ENCODE assay signal across 1 cellular context in the genomic region with DNA sequence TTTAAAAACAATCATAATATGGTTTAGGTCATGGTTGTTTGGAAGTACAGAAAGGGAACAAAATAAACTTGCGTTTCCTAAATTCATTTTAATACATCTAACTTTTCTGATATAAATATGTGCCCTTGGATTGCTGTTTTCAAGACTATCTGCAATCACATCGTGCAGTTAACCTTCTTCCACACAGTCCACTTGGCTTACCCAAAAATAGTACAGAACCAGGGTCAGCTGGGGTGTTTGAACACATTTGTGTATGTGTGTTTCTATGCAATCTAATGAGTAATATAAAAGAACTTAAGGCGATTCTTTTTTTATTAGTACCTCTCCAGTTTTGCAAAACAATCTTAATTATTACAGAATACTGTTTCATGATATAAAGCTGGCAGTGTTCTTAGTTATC.
TF ChIP-seq lines count a peak whose summit lies in the region.

No MANE protein-coding gene starts in this region.

TF ChIP-seq in GM23338, 12 proteins besides CTCF, POLR2A, EP300 and RAD21 (continued from another document):
- TF ChIP-seq, protein P1, sequence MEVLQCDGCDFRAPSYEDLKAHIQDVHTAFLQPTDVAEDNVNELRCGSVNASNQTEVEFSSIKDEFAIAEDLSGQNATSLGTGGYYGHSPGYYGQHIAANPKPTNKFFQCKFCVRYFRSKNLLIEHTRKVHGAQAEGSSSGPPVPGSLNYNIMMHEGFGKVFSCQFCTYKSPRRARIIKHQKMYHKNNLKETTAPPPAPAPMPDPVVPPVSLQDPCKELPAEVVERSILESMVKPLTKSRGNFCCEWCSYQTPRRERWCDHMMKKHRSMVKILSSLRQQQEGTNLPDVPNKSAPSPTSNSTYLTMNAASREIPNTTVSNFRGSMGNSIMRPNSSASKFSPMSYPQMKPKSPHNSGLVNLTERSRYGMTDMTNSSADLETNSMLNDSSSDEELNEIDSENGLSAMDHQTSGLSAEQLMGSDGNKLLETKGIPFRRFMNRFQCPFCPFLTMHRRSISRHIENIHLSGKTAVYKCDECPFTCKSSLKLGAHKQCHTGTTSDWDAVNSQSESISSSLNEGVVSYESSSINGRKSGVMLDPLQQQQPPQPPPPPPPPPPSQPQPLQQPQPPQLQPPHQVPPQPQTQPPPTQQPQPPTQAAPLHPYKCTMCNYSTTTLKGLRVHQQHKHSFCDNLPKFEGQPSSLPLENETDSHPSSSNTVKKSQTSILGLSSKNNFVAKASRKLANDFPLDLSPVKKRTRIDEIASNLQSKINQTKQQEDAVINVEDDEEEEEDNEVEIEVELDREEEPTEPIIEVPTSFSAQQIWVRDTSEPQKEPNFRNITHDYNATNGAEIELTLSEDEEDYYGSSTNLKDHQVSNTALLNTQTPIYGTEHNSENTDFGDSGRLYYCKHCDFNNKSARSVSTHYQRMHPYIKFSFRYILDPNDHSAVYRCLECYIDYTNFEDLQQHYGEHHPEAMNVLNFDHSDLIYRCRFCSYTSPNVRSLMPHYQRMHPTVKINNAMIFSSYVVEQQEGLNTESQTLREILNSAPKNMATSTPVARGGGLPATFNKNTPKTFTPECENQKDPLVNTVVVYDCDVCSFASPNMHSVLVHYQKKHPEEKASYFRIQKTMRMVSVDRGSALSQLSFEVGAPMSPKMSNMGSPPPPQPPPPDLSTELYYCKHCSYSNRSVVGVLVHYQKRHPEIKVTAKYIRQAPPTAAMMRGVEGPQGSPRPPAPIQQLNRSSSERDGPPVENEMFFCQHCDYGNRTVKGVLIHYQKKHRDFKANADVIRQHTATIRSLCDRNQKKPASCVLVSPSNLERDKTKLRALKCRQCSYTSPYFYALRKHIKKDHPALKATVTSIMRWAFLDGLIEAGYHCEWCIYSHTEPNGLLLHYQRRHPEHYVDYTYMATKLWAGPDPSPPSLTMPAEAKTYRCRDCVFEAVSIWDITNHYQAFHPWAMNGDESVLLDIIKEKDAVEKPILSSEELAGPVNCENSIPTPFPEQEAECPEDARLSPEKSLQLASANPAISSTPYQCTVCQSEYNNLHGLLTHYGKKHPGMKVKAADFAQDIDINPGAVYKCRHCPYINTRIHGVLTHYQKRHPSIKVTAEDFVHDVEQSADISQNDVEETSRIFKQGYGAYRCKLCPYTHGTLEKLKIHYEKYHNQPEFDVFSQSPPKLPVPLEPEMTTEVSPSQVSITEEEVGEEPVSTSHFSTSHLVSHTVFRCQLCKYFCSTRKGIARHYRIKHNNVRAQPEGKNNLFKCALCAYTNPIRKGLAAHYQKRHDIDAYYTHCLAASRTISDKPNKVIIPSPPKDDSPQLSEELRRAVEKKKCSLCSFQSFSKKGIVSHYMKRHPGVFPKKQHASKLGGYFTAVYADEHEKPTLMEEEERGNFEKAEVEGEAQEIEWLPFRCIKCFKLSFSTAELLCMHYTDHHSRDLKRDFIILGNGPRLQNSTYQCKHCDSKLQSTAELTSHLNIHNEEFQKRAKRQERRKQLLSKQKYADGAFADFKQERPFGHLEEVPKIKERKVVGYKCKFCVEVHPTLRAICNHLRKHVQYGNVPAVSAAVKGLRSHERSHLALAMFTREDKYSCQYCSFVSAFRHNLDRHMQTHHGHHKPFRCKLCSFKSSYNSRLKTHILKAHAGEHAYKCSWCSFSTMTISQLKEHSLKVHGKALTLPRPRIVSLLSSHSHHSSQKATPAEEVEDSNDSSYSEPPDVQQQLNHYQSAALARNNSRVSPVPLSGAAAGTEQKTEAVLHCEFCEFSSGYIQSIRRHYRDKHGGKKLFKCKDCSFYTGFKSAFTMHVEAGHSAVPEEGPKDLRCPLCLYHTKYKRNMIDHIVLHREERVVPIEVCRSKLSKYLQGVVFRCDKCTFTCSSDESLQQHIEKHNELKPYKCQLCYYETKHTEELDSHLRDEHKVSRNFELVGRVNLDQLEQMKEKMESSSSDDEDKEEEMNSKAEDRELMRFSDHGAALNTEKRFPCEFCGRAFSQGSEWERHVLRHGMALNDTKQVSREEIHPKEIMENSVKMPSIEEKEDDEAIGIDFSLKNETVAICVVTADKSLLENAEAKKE (CRISPR knock-in tag; IDR thresholded peaks at IDR 0.05), result no peak
- TF ChIP-seq, protein P2, sequence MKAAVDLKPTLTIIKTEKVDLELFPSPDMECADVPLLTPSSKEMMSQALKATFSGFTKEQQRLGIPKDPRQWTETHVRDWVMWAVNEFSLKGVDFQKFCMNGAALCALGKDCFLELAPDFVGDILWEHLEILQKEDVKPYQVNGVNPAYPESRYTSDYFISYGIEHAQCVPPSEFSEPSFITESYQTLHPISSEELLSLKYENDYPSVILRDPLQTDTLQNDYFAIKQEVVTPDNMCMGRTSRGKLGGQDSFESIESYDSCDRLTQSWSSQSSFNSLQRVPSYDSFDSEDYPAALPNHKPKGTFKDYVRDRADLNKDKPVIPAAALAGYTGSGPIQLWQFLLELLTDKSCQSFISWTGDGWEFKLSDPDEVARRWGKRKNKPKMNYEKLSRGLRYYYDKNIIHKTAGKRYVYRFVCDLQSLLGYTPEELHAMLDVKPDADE (IDR thresholded peaks at IDR 0.05), result no peak
- TF ChIP-seq STAT1 (IDR thresholded peaks at IDR 0.05; ENCODE audit: unreplicated experiment) (no peak), POLR2AphosphoS5 (IDR thresholded peaks at IDR 0.05; ENCODE audit: low read depth) (no peak), CREB1 (CRISPR knock-in tag; IDR thresholded peaks at IDR 0.05; ENCODE audit: low read depth) (no peak), ZNF114 (CRISPR knock-in tag; IDR thresholded peaks at IDR 0.05) (no peak), NANOG (IDR thresholded peaks at IDR 0.05; ENCODE audit: borderline replicate concordance) (no peak), ZNF331 (CRISPR knock-in tag; IDR thresholded peaks at IDR 0.05; ENCODE audit: low read depth) (no peak)
- TF ChIP-seq, protein P3, sequence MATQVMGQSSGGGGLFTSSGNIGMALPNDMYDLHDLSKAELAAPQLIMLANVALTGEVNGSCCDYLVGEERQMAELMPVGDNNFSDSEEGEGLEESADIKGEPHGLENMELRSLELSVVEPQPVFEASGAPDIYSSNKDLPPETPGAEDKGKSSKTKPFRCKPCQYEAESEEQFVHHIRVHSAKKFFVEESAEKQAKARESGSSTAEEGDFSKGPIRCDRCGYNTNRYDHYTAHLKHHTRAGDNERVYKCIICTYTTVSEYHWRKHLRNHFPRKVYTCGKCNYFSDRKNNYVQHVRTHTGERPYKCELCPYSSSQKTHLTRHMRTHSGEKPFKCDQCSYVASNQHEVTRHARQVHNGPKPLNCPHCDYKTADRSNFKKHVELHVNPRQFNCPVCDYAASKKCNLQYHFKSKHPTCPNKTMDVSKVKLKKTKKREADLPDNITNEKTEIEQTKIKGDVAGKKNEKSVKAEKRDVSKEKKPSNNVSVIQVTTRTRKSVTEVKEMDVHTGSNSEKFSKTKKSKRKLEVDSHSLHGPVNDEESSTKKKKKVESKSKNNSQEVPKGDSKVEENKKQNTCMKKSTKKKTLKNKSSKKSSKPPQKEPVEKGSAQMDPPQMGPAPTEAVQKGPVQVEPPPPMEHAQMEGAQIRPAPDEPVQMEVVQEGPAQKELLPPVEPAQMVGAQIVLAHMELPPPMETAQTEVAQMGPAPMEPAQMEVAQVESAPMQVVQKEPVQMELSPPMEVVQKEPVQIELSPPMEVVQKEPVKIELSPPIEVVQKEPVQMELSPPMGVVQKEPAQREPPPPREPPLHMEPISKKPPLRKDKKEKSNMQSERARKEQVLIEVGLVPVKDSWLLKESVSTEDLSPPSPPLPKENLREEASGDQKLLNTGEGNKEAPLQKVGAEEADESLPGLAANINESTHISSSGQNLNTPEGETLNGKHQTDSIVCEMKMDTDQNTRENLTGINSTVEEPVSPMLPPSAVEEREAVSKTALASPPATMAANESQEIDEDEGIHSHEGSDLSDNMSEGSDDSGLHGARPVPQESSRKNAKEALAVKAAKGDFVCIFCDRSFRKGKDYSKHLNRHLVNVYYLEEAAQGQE (IDR thresholded peaks at IDR 0.05; ENCODE audit: unreplicated experiment), result no peak
